17 cellular contexts compared by ENCODE assay signal in genomic region chr6:149149682-149150081, GRCh38.
A peak's percentile ranks its signal among the peaks of the same experiment; 100 is the strongest.
DNase-seq lines count a peak whose midpoint lies in the region; ATAC-seq and TF ChIP-seq lines count a peak whose summit lies in the region.
"Had no signal": no experiment of that assay in that cellular context is flagged by ENCODE, and none has a peak within 500 bp of the region (broad histone marks: within the 10 kb centered on the region; RNA-seq: fewer than 3 reads in every experiment).

No MANE protein-coding gene starts in this region.

- CTCF ChIA-PET in CD8-positive, alpha-beta memory T cell (lab: Charles Lee), result no interaction called here
- CTCF ChIA-PET in naive thymus-derived CD4-positive, alpha-beta T cell (lab: Charles Lee), result no interaction called here
- CTCF ChIA-PET in A673 (lab: Charles Lee), result no interaction called here

- no peak overlapping the region for H3K27ac ChIP-seq in CD8-positive, alpha-beta memory T cell (ENCODE audit: low read depth, low read length)
- no peak overlapping the region for H3K27ac ChIP-seq in naive thymus-derived CD4-positive, alpha-beta T cell (ENCODE audit: low read depth, low read length)
- no peak overlapping the region for H3K27ac ChIP-seq in A673 (ENCODE audit: low read depth, low read length, poor library complexity, severe bottlenecking)
- H3K27ac ChIP-seq: KMS-11 had no signal

- POLR2A ChIA-PET in CD8-positive, alpha-beta memory T cell (lab: Charles Lee), result no interaction called here
- POLR2A ChIA-PET in naive thymus-derived CD4-positive, alpha-beta T cell (lab: Charles Lee), result interaction anchor here (0.7 kb wide), 1 partner anchor 33 kb away, joined by 4 read pairs; no protein-coding TSS in a partner anchor
- POLR2A ChIA-PET in A673 (lab: Charles Lee; ENCODE audit: low non-redundant PET), result no interaction called here

- H3K4me1 ChIP-seq in CD8-positive, alpha-beta memory T cell (ENCODE audit: insufficient read depth, low read length), result peaks cover 49% of the 10 kb centered on the region
- peaks cover 36 to 45% of the 10 kb centered on the region in 2 donors for H3K4me1 ChIP-seq in naive thymus-derived CD4-positive, alpha-beta T cell (ENCODE audit: control insufficient read depth in 2 of 2, insufficient read depth in 2 of 2, low read length in 2 of 2)
- no peaks in the 10 kb centered on the region for H3K4me1 ChIP-seq in A673 (ENCODE audit: insufficient read depth, low read length, poor library complexity, severe bottlenecking)

- H3K27me3 ChIP-seq in CD8-positive, alpha-beta memory T cell (ENCODE audit: insufficient read depth, low read length, poor library complexity, severe bottlenecking), result no peaks in the 10 kb centered on the region
- no peaks in the 10 kb centered on the region for H3K27me3 ChIP-seq in naive thymus-derived CD4-positive, alpha-beta T cell (ENCODE audit: control insufficient read depth in 2 of 2, insufficient read depth in 2 of 2, low read length in 2 of 2)
- no peaks in the 10 kb centered on the region for H3K27me3 ChIP-seq in A673 (replicated peaks; ENCODE audit: insufficient read depth, low read depth, low read length, poor library complexity)

- no peaks in the 10 kb centered on the region for H3K36me3 ChIP-seq in CD8-positive, alpha-beta memory T cell (ENCODE audit: insufficient read depth, low read length)
- no peaks in the 10 kb centered on the region for H3K36me3 ChIP-seq in naive thymus-derived CD4-positive, alpha-beta T cell (ENCODE audit: control insufficient read depth in 2 of 3, insufficient read depth in 3 of 3, low read length in 3 of 3)
- no peaks in the 10 kb centered on the region for H3K36me3 ChIP-seq in A673 (ENCODE audit: insufficient read depth, low read length, poor library complexity, severe bottlenecking)

- no peak for TF ChIP-seq CTCF in A673 (conservative IDR thresholded peaks at IDR 0.05; ENCODE audit: low read depth, low read length)

- peak overlapping the region; percentile 30 for H3K27ac Mint-ChIP-seq in activated T-cell treated with anti-CD3 and anti-CD28 coated beads, Interleukin-2, amount 50 U/mL, for 24 hours
- H3K27ac Mint-ChIP-seq in CD8-positive, alpha-beta memory T cell, result peak overlapping the region in 6 of 8 donors; percentile 88 to 96 (median 92)
- peak overlapping the region; percentile 96 for H3K27ac Mint-ChIP-seq in activated T-helper 1 cell treated with anti-CD3 and anti-CD28 coated beads, Interleukin-12 subunit alpha, Interleukin-12 subunit beta, Interleukin-2, Interleukin-4 antibody, amounts not matched to agents 30 ng/mL and 10 ng/mL and 1 ng/mL, durations not matched to agents 14 hours and 24 hours and 36 hours
- H3K27ac Mint-ChIP-seq in naive thymus-derived CD4-positive, alpha-beta T cell, result peak overlapping the region in 5 of 9 donors; percentile 85 to 97 (median 88)
- H3K27ac Mint-ChIP-seq: CD14-positive monocyte had no signal

- H3K27me3 Mint-ChIP-seq in activated T-cell treated with anti-CD3 and anti-CD28 coated beads, Interleukin-2, amount 50 U/mL, for 24 hours, result no peaks in the 10 kb centered on the region
- no peaks in the 10 kb centered on the region for H3K27me3 Mint-ChIP-seq in CD8-positive, alpha-beta memory T cell
- H3K27me3 Mint-ChIP-seq in activated T-helper 1 cell treated with anti-CD3 and anti-CD28 coated beads, Interleukin-12 subunit alpha, Interleukin-12 subunit beta, Interleukin-2, Interleukin-4 antibody, amounts not matched to agents 30 ng/mL and 10 ng/mL and 1 ng/mL, durations not matched to agents 14 hours and 24 hours and 36 hours (ENCODE audit: insufficient read depth), result no peaks in the 10 kb centered on the region
- H3K27me3 Mint-ChIP-seq in naive thymus-derived CD4-positive, alpha-beta T cell, result no peaks in the 10 kb centered on the region

- intact Hi-C loops in activated T-helper 1 cell treated with anti-CD3 and anti-CD28 coated beads, Interleukin-12 subunit alpha, Interleukin-12 subunit beta, Interleukin-2, Interleukin-4 antibody, amounts not matched to agents 30 ng/mL and 10 ng/mL and 1 ng/mL, durations not matched to agents 14 hours and 24 hours and 36 hours (cut with micrococcal nuclease), result loop anchor here (2.0 kb wide), 3 partner anchors 21 to 121 kb away; no protein-coding TSS in a partner anchor
- intact Hi-C loops in naive thymus-derived CD4-positive, alpha-beta T cell (cut with micrococcal nuclease), result loop anchor here (2.0 to 5.0 kb wide), 4 partner anchors 38 to 83 kb away; no protein-coding TSS in a partner anchor
- intact Hi-C loops in A673 (cut with micrococcal nuclease; ENCODE audit: unreplicated experiment), result no loop called here

- no peak overlapping the region for H3K4me3 ChIP-seq in CD8-positive, alpha-beta memory T cell (ENCODE audit: low read length)
- H3K4me3 ChIP-seq in naive thymus-derived CD4-positive, alpha-beta T cell (ENCODE audit: low read length), result no peak overlapping the region
- H3K4me3 ChIP-seq in A673 (ENCODE audit: low read depth, low read length, poor library complexity, severe bottlenecking), result no peak overlapping the region

- peaks cover 27% of the 10 kb centered on the region for H3K9me3 Mint-ChIP-seq in activated T-cell treated with anti-CD3 and anti-CD28 coated beads, Interleukin-2, amount 50 U/mL, for 24 hours
- peaks cover 0 to 9% (median 2%) of the 10 kb centered on the region in 5 donors for H3K9me3 Mint-ChIP-seq in CD8-positive, alpha-beta memory T cell
- H3K9me3 Mint-ChIP-seq in activated T-helper 1 cell treated with anti-CD3 and anti-CD28 coated beads, Interleukin-12 subunit alpha, Interleukin-12 subunit beta, Interleukin-2, Interleukin-4 antibody, amounts not matched to agents 30 ng/mL and 10 ng/mL and 1 ng/mL, durations not matched to agents 14 hours and 24 hours and 36 hours, result peaks cover 30% of the 10 kb centered on the region
- peaks cover 4 to 28% (median 7%) of the 10 kb centered on the region in 11 donors for H3K9me3 Mint-ChIP-seq in naive thymus-derived CD4-positive, alpha-beta T cell

- peaks cover 88% of the 10 kb centered on the region for H3K4me1 Mint-ChIP-seq in activated T-cell treated with anti-CD3 and anti-CD28 coated beads, Interleukin-2, amount 50 U/mL, for 24 hours (ENCODE audit: low read depth)
- peaks cover 73 to 95% (median 89%) of the 10 kb centered on the region in 3 donors for H3K4me1 Mint-ChIP-seq in CD8-positive, alpha-beta memory T cell
- peaks cover 95% of the 10 kb centered on the region for H3K4me1 Mint-ChIP-seq in activated T-helper 1 cell treated with anti-CD3 and anti-CD28 coated beads, Interleukin-12 subunit alpha, Interleukin-12 subunit beta, Interleukin-2, Interleukin-4 antibody, amounts not matched to agents 30 ng/mL and 10 ng/mL and 1 ng/mL, durations not matched to agents 14 hours and 24 hours and 36 hours (ENCODE audit: low read depth)
- peaks cover 51 to 95% (median 62%) of the 10 kb centered on the region in 7 donors for H3K4me1 Mint-ChIP-seq in naive thymus-derived CD4-positive, alpha-beta T cell

- H3K9me3 ChIP-seq in CD8-positive, alpha-beta memory T cell (ENCODE audit: low read length), result no peaks in the 10 kb centered on the region
- H3K9me3 ChIP-seq in naive thymus-derived CD4-positive, alpha-beta T cell (ENCODE audit: control insufficient read depth in 2 of 3, low read length in 3 of 3), result no peaks in the 10 kb centered on the region
- no peaks in the 10 kb centered on the region for H3K9me3 ChIP-seq in A673 (ENCODE audit: low read depth, low read length, poor library complexity, severe bottlenecking)

- no TSS peak for BruUV-seq in A673 (replicated peaks; lab: Mats Ljungman, UMichigan)

- no peak overlapping the region for H3K4me3 Mint-ChIP-seq in activated T-cell treated with anti-CD3 and anti-CD28 coated beads, Interleukin-2, amount 50 U/mL, for 24 hours
- H3K4me3 Mint-ChIP-seq in CD8-positive, alpha-beta memory T cell, result no peak overlapping the region
- H3K4me3 Mint-ChIP-seq in activated T-helper 1 cell treated with anti-CD3 and anti-CD28 coated beads, Interleukin-12 subunit alpha, Interleukin-12 subunit beta, Interleukin-2, Interleukin-4 antibody, amounts not matched to agents 30 ng/mL and 10 ng/mL and 1 ng/mL, durations not matched to agents 14 hours and 24 hours and 36 hours, result peak overlapping the region; percentile 65
- H3K4me3 Mint-ChIP-seq in naive thymus-derived CD4-positive, alpha-beta T cell, result no peak overlapping the region
- H3K4me3 Mint-ChIP-seq: CD14-positive monocyte had no signal

- peaks cover 36% of the 10 kb centered on the region for H3K36me3 Mint-ChIP-seq in activated T-cell treated with anti-CD3 and anti-CD28 coated beads, Interleukin-2, amount 50 U/mL, for 24 hours (ENCODE audit: low read depth)
- peaks cover 16 to 33% (median 29%) of the 10 kb centered on the region in 3 donors for H3K36me3 Mint-ChIP-seq in CD8-positive, alpha-beta memory T cell
- H3K36me3 Mint-ChIP-seq in activated T-helper 1 cell treated with anti-CD3 and anti-CD28 coated beads, Interleukin-12 subunit alpha, Interleukin-12 subunit beta, Interleukin-2, Interleukin-4 antibody, amounts not matched to agents 30 ng/mL and 10 ng/mL and 1 ng/mL, durations not matched to agents 14 hours and 24 hours and 36 hours (ENCODE audit: low read depth), result peaks cover 47% of the 10 kb centered on the region
- peaks cover 10 to 71% (median 14%) of the 10 kb centered on the region in 5 donors for H3K36me3 Mint-ChIP-seq in naive thymus-derived CD4-positive, alpha-beta T cell

- no peak for ATAC-seq in naive thymus-derived CD4-positive, alpha-beta T cell
- ATAC-seq in HG03280 (IDR thresholded peaks at IDR 0.05; ENCODE audit: unreplicated experiment), result no peak
- ATAC-seq: PC-3 had no signal

- DNase-seq in activated T-cell treated with anti-CD3 and anti-CD28 coated beads, Interleukin-2, amount 50 U/mL, for 24 hours, result no peak
- DNase-seq in activated T-cell treated with anti-CD3 and anti-CD28 coated beads for 4 hours (no peak), A673 (ENCODE audit: low spot score) (no peak)
- no peak for DNase-seq in CD8-positive, alpha-beta memory T cell
- no peak for DNase-seq in activated T-helper 1 cell treated with anti-CD3 and anti-CD28 coated beads, Interleukin-12 subunit alpha, Interleukin-12 subunit beta, Interleukin-2, Interleukin-4 antibody, amounts not matched to agents 30 ng/mL and 10 ng/mL and 1 ng/mL, durations not matched to agents 14 hours and 24 hours and 36 hours (ENCODE audit: low spot score)
- no peak for DNase-seq in naive thymus-derived CD4-positive, alpha-beta T cell
- DNase-seq: ACHN, AML-193, EL, NCI-H1436, NCI-H2081, NCI-H510A treated with DMSO at 0.1 percent for 48 hours, NCI-H82, PC-3 had no signal

Comparison
In these comparisons a context has a peak if more than half of its experiments do, and no peak if none do; other contexts are left out.
1. H3K27ac Mint-ChIP-seq: peak in every context shown above with its lines; median percentile 96 in activated T-helper 1 cell treated with anti-CD3 and anti-CD28 coated beads, Interleukin-12 subunit alpha, Interleukin-12 subunit beta, Interleukin-2, Interleukin-4 antibody, amounts not matched to agents 30 ng/mL and 10 ng/mL and 1 ng/mL, durations not matched to agents 14 hours and 24 hours and 36 hours; 92 in CD8-positive, alpha-beta memory T cell; 88 in naive thymus-derived CD4-positive, alpha-beta T cell; 30 in activated T-cell treated with anti-CD3 and anti-CD28 coated beads, Interleukin-2, amount 50 U/mL, for 24 hours.